Comparison of ENCODE assay signal across 1 cellular context in genomic region chr7:87548123-87548919, GRCh38.
A peak's percentile ranks its signal among the peaks of the same experiment; 100 is the strongest.
TF ChIP-seq lines count a peak whose summit lies in the region.

No MANE protein-coding gene starts in this region.

TF ChIP-seq in HepG2, 621 proteins besides CTCF, POLR2A, EP300 and RAD21 (continued from another document and continues in another):
- no peak for TF ChIP-seq ZBTB46 (CRISPR knock-in tag; IDR thresholded peaks at IDR 0.05; ENCODE audit: borderline replicate concordance)
- TF ChIP-seq PHF5A (CRISPR knock-in tag; IDR thresholded peaks at IDR 0.05; ENCODE audit: low read depth, unreplicated experiment) = no peak
- no peak for TF ChIP-seq BRCA1 (CRISPR knock-in tag; IDR thresholded peaks at IDR 0.05)
- TF ChIP-seq ZNF30 (CRISPR knock-in tag; IDR thresholded peaks at IDR 0.05) = no peak
- peak; percentile 91 for TF ChIP-seq BCL6 (CRISPR knock-in tag; IDR thresholded peaks at IDR 0.05)
- TF ChIP-seq CBX1 (IDR thresholded peaks at IDR 0.05; ENCODE audit: low read depth) = no peak
- TF ChIP-seq U2AF1 (optimal IDR thresholded peaks at IDR 0.05; ENCODE audit: low read depth, low read length) = no peak
- no peak for TF ChIP-seq ZNF891 (CRISPR knock-in tag; IDR thresholded peaks at IDR 0.05)
- peak; percentile 38; the same call in 1 of the 2 replicates for TF ChIP-seq ETV5 (CRISPR knock-in tag; IDR thresholded peaks at IDR 0.05; ENCODE audit: borderline replicate concordance)
- no peak for TF ChIP-seq ZNF713 (CRISPR knock-in tag; IDR thresholded peaks at IDR 0.05)
- no peak for TF ChIP-seq ZNF652 (CRISPR knock-in tag; IDR thresholded peaks at IDR 0.05; ENCODE audit: borderline replicate concordance, low read depth)
- peak; percentile 88 for TF ChIP-seq SOX5 (CRISPR knock-in tag; IDR thresholded peaks at IDR 0.05; ENCODE audit: borderline replicate concordance)
- no peak for TF ChIP-seq ZNF552 (CRISPR knock-in tag; IDR thresholded peaks at IDR 0.05; ENCODE audit: borderline replicate concordance)
- TF ChIP-seq STAT5B (CRISPR knock-in tag; IDR thresholded peaks at IDR 0.05) = no peak
- TF ChIP-seq ZNF276 (CRISPR knock-in tag; IDR thresholded peaks at IDR 0.05; ENCODE audit: low read depth) = no peak
- TF ChIP-seq PHB2 (IDR thresholded peaks at IDR 0.05; ENCODE audit: partially characterized antibody) = no peak
- no peak; the same call in 1 of the 2 replicates for TF ChIP-seq GABPB1 (CRISPR knock-in tag; IDR thresholded peaks at IDR 0.05)
- TF ChIP-seq PAXIP1 (CRISPR knock-in tag; conservative IDR thresholded peaks at IDR 0.05) = peak; percentile 73
- no peak for TF ChIP-seq SSRP1 (CRISPR knock-in tag; IDR thresholded peaks at IDR 0.05)
- peak; percentile 87; the same call in 1 of the 2 replicates for TF ChIP-seq MIER3 (CRISPR knock-in tag; IDR thresholded peaks at IDR 0.05; ENCODE audit: borderline replicate concordance)
- TF ChIP-seq ZNF788 (CRISPR knock-in tag; IDR thresholded peaks at IDR 0.05; ENCODE audit: borderline replicate concordance) = 0 out of 2 replicates have a peak, but pooled peaks have one; percentile 21
- no peak for TF ChIP-seq REPIN1 (CRISPR knock-in tag; IDR thresholded peaks at IDR 0.05; ENCODE audit: borderline replicate concordance, low read depth)
- no peak; the same call in 1 of the 2 replicates for TF ChIP-seq ZNF12 (CRISPR knock-in tag; IDR thresholded peaks at IDR 0.05)
- TF ChIP-seq PAX8 (CRISPR knock-in tag; IDR thresholded peaks at IDR 0.05; ENCODE audit: borderline replicate concordance) = no peak
- no peak for TF ChIP-seq ZNF670 (CRISPR knock-in tag; IDR thresholded peaks at IDR 0.05; ENCODE audit: borderline replicate concordance)
- TF ChIP-seq ZNF180 (CRISPR knock-in tag; IDR thresholded peaks at IDR 0.05; ENCODE audit: borderline replicate concordance, low read depth) = no peak
- peak; percentile 94; the same call in 1 of the 2 replicates for TF ChIP-seq PCBP1 (IDR thresholded peaks at IDR 0.05; ENCODE audit: borderline replicate concordance, low read depth, low read length)
- TF ChIP-seq ARID3A (IDR thresholded peaks at IDR 0.05; ENCODE audit: low read depth, low read length) = peak; percentile 71; the same call in 1 of the 2 replicates
- TF ChIP-seq NCOA1 (CRISPR knock-in tag; IDR thresholded peaks at IDR 0.05) = no peak
- TF ChIP-seq SIN3B (IDR thresholded peaks at IDR 0.05; ENCODE audit: low read length) = no peak
- no peak for TF ChIP-seq ZBTB44 (CRISPR knock-in tag; IDR thresholded peaks at IDR 0.05)
- peak; percentile 100 for TF ChIP-seq FOSL2 (CRISPR knock-in tag; IDR thresholded peaks at IDR 0.05)
- TF ChIP-seq ZNF780A (CRISPR knock-in tag; IDR thresholded peaks at IDR 0.05) = no peak
- TF ChIP-seq ZNF605 (CRISPR knock-in tag; IDR thresholded peaks at IDR 0.05) = no peak
- TF ChIP-seq ZNF879 (CRISPR knock-in tag; IDR thresholded peaks at IDR 0.05) = no peak
- no peak for TF ChIP-seq ZNF768 (CRISPR knock-in tag; IDR thresholded peaks at IDR 0.05)
- peak; percentile 98 for TF ChIP-seq MLX (CRISPR knock-in tag; IDR thresholded peaks at IDR 0.05)
- peak; percentile 90 for TF ChIP-seq ZMYM4 (CRISPR knock-in tag; IDR thresholded peaks at IDR 0.05)
- no peak for TF ChIP-seq HMGXB4 (CRISPR knock-in tag; IDR thresholded peaks at IDR 0.05; ENCODE audit: borderline replicate concordance in 1 of 2, low read depth in 1 of 2)
- TF ChIP-seq SMAD9 (CRISPR knock-in tag; IDR thresholded peaks at IDR 0.05) = no peak
- 0 out of 2 replicates have a peak, but pooled peaks have one; percentile 52 for TF ChIP-seq ZNF614 (CRISPR knock-in tag; IDR thresholded peaks at IDR 0.05; ENCODE audit: borderline replicate concordance)
- TF ChIP-seq KDM5B (CRISPR knock-in tag; IDR thresholded peaks at IDR 0.05; ENCODE audit: borderline replicate concordance) = no peak
- no peak for TF ChIP-seq ZMAT5 (CRISPR knock-in tag; IDR thresholded peaks at IDR 0.05; ENCODE audit: borderline replicate concordance, low read depth)
- peak; percentile 83 for TF ChIP-seq PCBP2 (optimal IDR thresholded peaks at IDR 0.05; ENCODE audit: low read depth, low read length, poor library complexity, severe bottlenecking)
- peak; percentile 94 for TF ChIP-seq HNRNPK (IDR thresholded peaks at IDR 0.05; ENCODE audit: low read depth, low read length, poor library complexity, severe bottlenecking)
- peak; percentile 73 for TF ChIP-seq IKZF5 (CRISPR knock-in tag; IDR thresholded peaks at IDR 0.05)
- TF ChIP-seq ZNF841 (CRISPR knock-in tag; IDR thresholded peaks at IDR 0.05; ENCODE audit: borderline replicate concordance) = no peak
- no peak for TF ChIP-seq ZNF564 (CRISPR knock-in tag; IDR thresholded peaks at IDR 0.05)
- peak; percentile 88 for TF ChIP-seq FOXA3 (CRISPR knock-in tag; IDR thresholded peaks at IDR 0.05)
- peak; percentile 37; the same call in 1 of the 2 replicates for TF ChIP-seq SIX1 (CRISPR knock-in tag; IDR thresholded peaks at IDR 0.05; ENCODE audit: borderline replicate concordance)
- TF ChIP-seq DPF2 (CRISPR knock-in tag; IDR thresholded peaks at IDR 0.05; ENCODE audit: borderline replicate concordance, low read depth) = peak; percentile 70; the same call in 1 of the 2 replicates
- TF ChIP-seq FOXA1 (IDR thresholded peaks at IDR 0.05) = no peak
- peak; percentile 91 for TF ChIP-seq FOXA1 (CRISPR knock-in tag; IDR thresholded peaks at IDR 0.05)
- TF ChIP-seq ZNF660 (CRISPR knock-in tag; IDR thresholded peaks at IDR 0.05; ENCODE audit: borderline replicate concordance, low read depth) = no peak
- peak; percentile 67 for TF ChIP-seq ZGPAT (CRISPR knock-in tag; IDR thresholded peaks at IDR 0.05)
